In the genomic region with DNA sequence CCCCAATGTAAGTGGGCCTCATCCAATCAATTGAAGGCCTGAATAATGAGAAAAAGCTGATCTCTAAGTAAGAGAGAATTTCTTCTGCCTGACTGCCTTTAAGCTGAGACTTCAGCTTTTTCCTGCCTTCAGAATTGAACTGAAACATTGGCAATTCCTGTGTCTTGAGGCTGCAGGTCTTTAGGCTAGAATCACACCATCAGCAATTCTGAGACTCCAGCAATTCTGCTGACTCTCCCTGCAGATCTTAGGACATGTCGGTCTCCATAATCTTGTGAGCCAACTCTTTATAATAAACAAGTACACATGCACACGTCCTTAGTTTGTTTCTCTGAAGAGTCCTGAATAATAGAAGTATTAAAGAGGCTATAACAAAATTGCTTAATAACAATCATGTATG, we compare ENCODE assay signal across 10 cellular contexts.
"Had no signal": no experiment of that assay in that cellular context is flagged by ENCODE, and none has a peak within 500 bp of the region (broad histone marks: within the 10 kb centered on the region; RNA-seq: fewer than 3 reads in every experiment).

No MANE protein-coding gene starts in this region.

- FAIRE-seq: H1, H54 had no signal

- H3K27ac Mint-ChIP-seq: H9, IgD-negative memory B cell had no signal

- H3K27ac ChIP-seq: GM23248, HL-60, KMS-11 had no signal

- H3K4me3 ChIP-seq: GM23248 had no signal

- H3K9ac ChIP-seq: GM23248, KMS-11 had no signal

- H3K27me3 Mint-ChIP-seq: IgD-negative memory B cell had no signal

- H3K4me1 Mint-ChIP-seq: H9, IgD-negative memory B cell had no signal

- H3K4me2 ChIP-seq: KMS-11 had no signal

- H3K9me3 Mint-ChIP-seq: H9 had no signal

- DNase-seq: GM23248, H9, HCEC 1CT, Karpas-422, KBM-7 had no signal

- H2AFZ ChIP-seq: GM23248 had no signal

- H3K4me3 Mint-ChIP-seq: H9, IgD-negative memory B cell had no signal
